In the genomic region with DNA sequence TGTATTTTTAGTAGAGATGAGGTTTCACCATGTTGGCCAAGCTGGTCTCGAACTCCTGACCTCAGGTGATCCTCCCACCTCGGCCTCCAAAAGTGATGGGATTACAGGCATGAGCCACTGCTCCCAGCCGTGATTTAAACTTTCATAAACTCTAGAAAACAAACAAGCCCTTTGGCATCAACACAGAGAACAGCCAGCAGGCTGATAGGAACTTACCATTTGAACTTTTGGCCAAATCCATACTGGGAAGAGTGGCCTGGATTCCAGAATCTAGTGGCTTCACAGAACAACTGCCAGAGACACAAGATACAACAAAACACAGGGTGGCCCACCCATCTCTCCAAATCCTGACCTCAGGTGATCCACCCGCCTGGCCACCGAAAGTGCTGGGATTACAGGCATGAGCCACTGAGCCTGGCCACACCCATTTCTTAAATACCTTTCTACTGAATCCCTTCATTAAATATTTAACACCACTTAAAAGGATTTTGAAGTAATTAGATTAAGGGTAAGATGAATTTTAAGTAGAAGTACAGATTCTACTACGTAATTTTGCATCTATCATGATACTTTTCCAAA, we compare ENCODE assay signal across 7 cellular contexts. TPM values are rescaled to one million over a fixed set of nuclear protein-coding genes. Genes with fewer than 3 reads are reported as not detected.
DNase-seq lines count a peak whose midpoint lies in the region; ATAC-seq, FAIRE-seq and TF ChIP-seq lines count a peak whose summit lies in the region.
"Not testable (repeated sequence)": the region's sequence is repeated elsewhere in the genome, so short reads cannot be mapped to it uniquely, and the experiment has no call there.

No MANE protein-coding gene starts in this region.

- not testable (repeated sequence) for H3K36me3 ChIP-seq in WERI-Rb-1; bronchial epithelial cell (ENCODE audit: control insufficient read depth, insufficient read depth, low read length); left lung; right lobe of liver

- not testable (repeated sequence) for TF ChIP-seq POLR2A in right lobe of liver (IDR thresholded peaks at IDR 0.05)

- peak; percentile 19 for FAIRE-seq in A204.1 (lab: Jason Lieb, UNC)
- FAIRE-seq in bronchial epithelial cell (lab: Jason Lieb, UNC) = not testable (repeated sequence)

- TF ChIP-seq CTCF in WERI-Rb-1 (IDR thresholded peaks at IDR 0.05; ENCODE audit: low read depth, low read length); bronchial epithelial cell (IDR thresholded peaks at IDR 0.05; ENCODE audit: insufficient read depth, low read length, severe bottlenecking); epithelial cell of esophagus (IDR thresholded peaks at IDR 0.05; ENCODE audit: insufficient read depth, low read depth, low read length, missing control alignments); left lung (IDR thresholded peaks at IDR 0.05); right lobe of liver (IDR thresholded peaks at IDR 0.05): not testable (repeated sequence)

- not testable (repeated sequence) for H3K9me3 ChIP-seq in WERI-Rb-1 (ENCODE audit: severe bottlenecking); left lung; right lobe of liver

- not testable (repeated sequence) for H3K4me3 ChIP-seq in WERI-Rb-1 (ENCODE audit: low read depth, low read length); bronchial epithelial cell (ENCODE audit: low read depth, low read length); epithelial cell of esophagus (ENCODE audit: low read length); left lung; right lobe of liver

- not testable (repeated sequence) for H3K4me1 ChIP-seq in left lung, right lobe of liver

- 54% methylated on average over 6 of the region's 6 CpGs for WGBS in right lobe of liver (ENCODE audit: insufficient coverage, low coverage, low lambda C conversion rate, missing lambda C conversion rate)

- H3K27me3 ChIP-seq in WERI-Rb-1 (ENCODE audit: insufficient read depth, low read depth, severe bottlenecking); bronchial epithelial cell (ENCODE audit: control insufficient read depth, insufficient read depth, low read length); left lung; right lobe of liver: not testable (repeated sequence)

- intact Hi-C loops in left lung (cut with DNase I); right lobe of liver (cut with DNase I): not testable (repeated sequence)

- DNase-seq in NCI-H82 (lab: John Stamatoyannopoulos, UW) (peak; percentile 81), WERI-Rb-1 (peak; percentile 53), bronchial epithelial cell (ENCODE audit: low read depth) (peak; percentile 16), epithelial cell of esophagus (ENCODE audit: low read depth) (peak; percentile 17), right lobe of liver (peak in 1 of 3 donors; percentile 46)
- DNase-seq in left lung = not testable (repeated sequence)

- ATAC-seq in left lung (peak; percentile 53), right lobe of liver (peak; percentile 71 to 87 (median 81))

- H3K27ac ChIP-seq in WERI-Rb-1, left lung: not testable (repeated sequence)
- peak overlapping the region in 1 of 3 donors; percentile 37 for H3K27ac ChIP-seq in right lobe of liver

RNA-seq across cellular contexts. Expression of a gene that starts 60.0 kb away (rescaled TPM):
- 7.1 and 21.1 TPM in 2 replicates for total RNA-seq in bronchial epithelial cell
- total RNA-seq in left lung = 10 to 100 TPM; 18.2 to 22.4 TPM
- total RNA-seq in right lobe of liver = 10 to 100 TPM; 18.1 to 33.7 (median 30.8) TPM
